Comparison of ENCODE assay signal across 28 cellular contexts in genomic region chr3:17062736-17063135, GRCh38.
"Had no signal": no experiment of that assay in that cellular context is flagged by ENCODE, and none has a peak within 500 bp of the region (broad histone marks: within the 10 kb centered on the region; RNA-seq: fewer than 3 reads in every experiment).

No MANE protein-coding gene starts in this region.

- H3K9me3 ChIP-seq: esophagus squamous epithelium, left lung, mucosa of descending colon, prostate gland, testis, tibial artery had no signal

- H3K9me3 Mint-ChIP-seq: mesothelial cell of epicardium, nephron progenitor cell, type B pancreatic cell had no signal

- H3K27ac ChIP-seq: coronary artery, esophagus squamous epithelium, left lung, prostate gland, testis, tibial artery had no signal

- H3K27ac Mint-ChIP-seq: mesothelial cell of epicardium, nephron progenitor cell, type B pancreatic cell had no signal

- H3K27me3 ChIP-seq: esophagus squamous epithelium, left lung, testis, tibial artery had no signal

- H3K4me3 Mint-ChIP-seq: mesothelial cell of epicardium; naive B cell; nephron progenitor cell; stimulated activated memory B cell treated with anti-CD40 and anti-IgM and Interleukin-4, amounts not matched to agents 10 μg/mL and 1 μg/mL and 100 μg/mL, for 72 hours; type B pancreatic cell had no signal

- H3K4me3 ChIP-seq: coronary artery, esophagus squamous epithelium, left lung, lung, mucosa of descending colon, prostate gland, testis, tibial artery had no signal

- H3K36me3 Mint-ChIP-seq: mesothelial cell of epicardium, type B pancreatic cell had no signal

- FAIRE-seq: endometrium, keratinocyte had no signal

- ATAC-seq: left lung; mucosa of descending colon; sciatic nerve; stimulated activated memory B cell treated with anti-CD40 and anti-IgM and Interleukin-4, amounts not matched to agents 10 μg/mL and 1 μg/mL and 100 μg/mL, for 72 hours; stimulated activated naive CD8-positive, alpha-beta T cell treated with anti-CD3 and anti-CD28 coated beads, Interleukin-15, Interleukin-2, amounts not matched to agents 100 U/mL and 50 U/mL, for 24 hours had no signal

- H3K27me3 Mint-ChIP-seq: naive B cell; stimulated activated memory B cell treated with anti-CD40 and anti-IgM and Interleukin-4, amounts not matched to agents 10 μg/mL and 1 μg/mL and 100 μg/mL, for 72 hours; type B pancreatic cell had no signal

- DNase-seq: dermis blood vessel endothelial cell; effector memory CD4-positive, alpha-beta T cell; erythroblast; esophagus squamous epithelium; foreskin melanocyte; hypothalamus; immature natural killer cell; left lung; mesenchymal stem cell; mucosa of descending colon; naive B cell; nephron progenitor cell; nucleus accumbens; stimulated activated CD4-positive, alpha-beta T cell treated with anti-CD3 and anti-CD28 coated beads, Interleukin-2, amount 100 ng/mL, for 24 hours; stimulated activated CD4-positive, alpha-beta T cell treated with anti-CD3 and anti-CD28 coated beads, Interleukin-4, amount 100 ng/mL, for 24 hours; stimulated activated naive CD8-positive, alpha-beta T cell treated with anti-CD3 and anti-CD28 coated beads, Interleukin-15, Interleukin-2, amounts not matched to agents 100 U/mL and 50 U/mL, for 24 hours; substantia nigra; testis; tibial artery had no signal

- H3K4me1 ChIP-seq: esophagus squamous epithelium, left lung, prostate gland, testis had no signal

- H3K36me3 ChIP-seq: esophagus squamous epithelium, prostate gland, tibial artery had no signal
